27 cellular contexts compared by ENCODE assay signal in genomic region chr20:5584678-5585077, GRCh38. TPM values are rescaled to one million over a fixed set of nuclear protein-coding genes. Genes with fewer than 3 reads are reported as not detected.
DNase-seq lines count a peak whose midpoint lies in the region; ATAC-seq and TF ChIP-seq lines count a peak whose summit lies in the region.
"Had no signal": no experiment of that assay in that cellular context is flagged by ENCODE, and none has a peak within 500 bp of the region (broad histone marks: within the 10 kb centered on the region; RNA-seq: fewer than 3 reads in every experiment).

No MANE protein-coding gene starts in this region.

- H3K27ac Mint-ChIP-seq in activated T-cell treated with anti-CD3 and anti-CD28 coated beads, Interleukin-2, amount 50 U/mL, for 24 hours, result peak overlapping the region; percentile 57
- peak overlapping the region; percentile 21 for H3K27ac Mint-ChIP-seq in T-helper 17 cell
- H3K27ac Mint-ChIP-seq in stimulated activated naive B cell treated with anti-CD40 and anti-IgM and Interleukin-4, amounts not matched to agents 10 μg/mL and 1 μg/mL and 100 μg/mL, for 72 hours, result peak overlapping the region; percentile 47
- peak overlapping the region in 1 of 2 donors; percentile 57 for H3K27ac Mint-ChIP-seq in natural killer cell
- H3K27ac Mint-ChIP-seq: GM23338, H9 had no signal

- peaks cover 66% of the 10 kb centered on the region for H3K36me3 Mint-ChIP-seq in activated T-cell treated with anti-CD3 and anti-CD28 coated beads, Interleukin-2, amount 50 U/mL, for 24 hours (ENCODE audit: low read depth)
- no peaks in the 10 kb centered on the region for H3K36me3 Mint-ChIP-seq in T-helper 17 cell (ENCODE audit: low read depth)
- peaks cover 12 to 26% of the 10 kb centered on the region in 2 donors for H3K36me3 Mint-ChIP-seq in stimulated activated naive B cell treated with anti-CD40 and anti-IgM and Interleukin-4, amounts not matched to agents 10 μg/mL and 1 μg/mL and 100 μg/mL, for 72 hours
- no peaks in the 10 kb centered on the region for H3K36me3 Mint-ChIP-seq in natural killer cell

- no peak overlapping the region for H3K4me3 Mint-ChIP-seq in activated T-cell treated with anti-CD3 and anti-CD28 coated beads, Interleukin-2, amount 50 U/mL, for 24 hours
- H3K4me3 Mint-ChIP-seq in T-helper 17 cell, result no peak overlapping the region
- no peak overlapping the region for H3K4me3 Mint-ChIP-seq in stimulated activated naive B cell treated with anti-CD40 and anti-IgM and Interleukin-4, amounts not matched to agents 10 μg/mL and 1 μg/mL and 100 μg/mL, for 72 hours
- no peak overlapping the region for H3K4me3 Mint-ChIP-seq in natural killer cell
- H3K4me3 Mint-ChIP-seq: GM23338, H9 had no signal

- H3K4me3 ChIP-seq in mucosa of descending colon, result no peak overlapping the region
- H3K4me3 ChIP-seq: BLaER1, GM23338, MG63 had no signal

- no peaks in the 10 kb centered on the region for H3K27me3 Mint-ChIP-seq in activated T-cell treated with anti-CD3 and anti-CD28 coated beads, Interleukin-2, amount 50 U/mL, for 24 hours
- no peaks in the 10 kb centered on the region for H3K27me3 Mint-ChIP-seq in T-helper 17 cell
- no peaks in the 10 kb centered on the region for H3K27me3 Mint-ChIP-seq in stimulated activated naive B cell treated with anti-CD40 and anti-IgM and Interleukin-4, amounts not matched to agents 10 μg/mL and 1 μg/mL and 100 μg/mL, for 72 hours
- no peaks in the 10 kb centered on the region for H3K27me3 Mint-ChIP-seq in natural killer cell (ENCODE audit: low read depth in 2 of 2)
- H3K27me3 Mint-ChIP-seq: CD4-positive, CD25-positive, alpha-beta regulatory T cell had no signal

- ATAC-seq in T-helper 17 cell (no peak), mucosa of descending colon (peak; percentile 88), natural killer cell (no peak)
- no peak for ATAC-seq in stimulated activated naive B cell treated with anti-CD40 and anti-IgM and Interleukin-4, amounts not matched to agents 10 μg/mL and 1 μg/mL and 100 μg/mL, for 72 hours (replicated peaks)
- ATAC-seq: GM23338, HepG2 had no signal

- H3K4me1 Mint-ChIP-seq in activated T-cell treated with anti-CD3 and anti-CD28 coated beads, Interleukin-2, amount 50 U/mL, for 24 hours (ENCODE audit: low read depth), result peaks cover 53% of the 10 kb centered on the region
- peaks cover 10% of the 10 kb centered on the region for H3K4me1 Mint-ChIP-seq in T-helper 17 cell
- peaks cover 4 to 27% of the 10 kb centered on the region in 2 donors for H3K4me1 Mint-ChIP-seq in stimulated activated naive B cell treated with anti-CD40 and anti-IgM and Interleukin-4, amounts not matched to agents 10 μg/mL and 1 μg/mL and 100 μg/mL, for 72 hours
- peaks cover 0 to 9% of the 10 kb centered on the region in 2 donors for H3K4me1 Mint-ChIP-seq in natural killer cell
- H3K4me1 Mint-ChIP-seq: GM23338, H9 had no signal

- intact Hi-C loops in mucosa of descending colon (cut with DNase I, micrococcal nuclease), result no loop called here
- intact Hi-C loops in natural killer cell (cut with micrococcal nuclease), result no loop called here

- no peak for TF ChIP-seq CTCF in mucosa of descending colon (IDR thresholded peaks at IDR 0.05)
- TF ChIP-seq CTCF in GM20000 (IDR thresholded peaks at IDR 0.05; ENCODE audit: extremely low read depth, missing control alignments), result no peak
- TF ChIP-seq CTCF in natural killer cell (IDR thresholded peaks at IDR 0.05), result no peak

- H3K36me3 ChIP-seq in mucosa of descending colon (ENCODE audit: low read depth), result peaks cover 3% of the 10 kb centered on the region

- H3K9me3 ChIP-seq in T-helper 17 cell (ENCODE audit: control insufficient read depth, low read length, poor library complexity, severe bottlenecking) (no peaks in the 10 kb centered on the region), mucosa of descending colon (no peaks in the 10 kb centered on the region)
- H3K9me3 ChIP-seq: BLaER1, MG63 had no signal

- no peak for DNase-seq in activated T-cell treated with anti-CD3 and anti-CD28 coated beads, Interleukin-2, amount 50 U/mL, for 24 hours
- DNase-seq in activated T-cell treated with anti-CD3 and anti-CD28 coated beads for 4 hours (no peak), T-helper 17 cell (no peak), mucosa of descending colon (no peak), SIG-M5 treated with dmso at 0.1 percent for 504 hours (lab: John Stamatoyannopoulos, UW; ENCODE audit: unreplicated experiment) (no peak), GM20000 (ENCODE audit: low spot score) (no peak), natural killer cell (no peak)
- no peak for DNase-seq in stimulated activated naive B cell treated with anti-CD40 and anti-IgM and Interleukin-4, amounts not matched to agents 10 μg/mL and 1 μg/mL and 100 μg/mL, for 72 hours
- DNase-seq: ACHN; CD4-positive, CD25-positive, alpha-beta regulatory T cell; DMS153; DND-41; H9; KBM-7; MG63; NCI-H1105 treated with DMSO at 0.1 percent for 48 hours; NCI-H146; NCI-H2029; NCI-H446; NCI-H524 treated with DMSO at 0.1 percent for 48 hours; NCI-H82; NK-92 treated with Interleukin-12 subunit alpha and Interleukin-12 subunit beta, amount 100 ng/mL, for 24 hours; Right ventricle myocardium superior; RPMI8226 had no signal

- no peaks in the 10 kb centered on the region for H3K9me3 Mint-ChIP-seq in activated T-cell treated with anti-CD3 and anti-CD28 coated beads, Interleukin-2, amount 50 U/mL, for 24 hours
- H3K9me3 Mint-ChIP-seq in stimulated activated naive B cell treated with anti-CD40 and anti-IgM and Interleukin-4, amounts not matched to agents 10 μg/mL and 1 μg/mL and 100 μg/mL, for 72 hours, result no peaks in the 10 kb centered on the region
- no peaks in the 10 kb centered on the region for H3K9me3 Mint-ChIP-seq in natural killer cell
- H3K9me3 Mint-ChIP-seq: CD4-positive, CD25-positive, alpha-beta regulatory T cell; GM23338; H9 had no signal

- peaks cover 6% of the 10 kb centered on the region for H3K4me1 ChIP-seq in mucosa of descending colon (ENCODE audit: low read depth)
- H3K4me1 ChIP-seq: BLaER1 had no signal

RNA-seq across cellular contexts. Expression of gene GPCPD1, which starts 26.1 kb away (rescaled TPM):
- total RNA-seq in T-helper 17 cell (100 to 1,000 TPM in 1 of 2 donors, 10 to 100 TPM in 1; 92.7 to 128 TPM), mucosa of descending colon (10 to 100 TPM; 26.8 to 35.6 (median 31.1) TPM), natural killer cell (100 to 1,000 TPM; 121 to 134 (median 124) TPM)
